1 cellular context compared by ENCODE assay signal in the genomic region with DNA sequence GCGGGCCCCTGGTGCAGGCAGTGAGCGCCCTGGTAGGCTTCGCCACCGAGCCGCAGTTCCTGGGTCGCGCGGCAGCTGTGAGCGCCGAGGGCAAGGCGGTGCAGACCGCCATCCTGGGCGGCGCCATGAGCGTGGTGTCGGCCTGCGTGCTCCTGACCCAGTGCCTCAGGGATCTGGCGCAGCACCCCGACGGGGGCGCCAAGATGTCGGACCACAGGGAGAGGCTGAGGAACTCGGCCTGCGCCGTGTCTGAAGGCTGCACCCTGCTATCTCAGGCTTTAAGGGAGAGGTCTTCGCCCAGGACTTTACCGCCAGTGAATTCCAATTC.
TF ChIP-seq lines count a peak whose summit lies in the region.

No MANE protein-coding gene starts in this region.

TF ChIP-seq in H1, 55 proteins besides CTCF, POLR2A, EP300 and RAD21:
- TF ChIP-seq TEAD4 (IDR thresholded peaks at IDR 0.05; ENCODE audit: low read depth, low read length) (no peak), NRF1 (IDR thresholded peaks at IDR 0.05; ENCODE audit: low read depth, low read length) (no peak), KDM4A (IDR thresholded peaks at IDR 0.05; ENCODE audit: low read depth, low read length, severe bottlenecking) (no peak), MAFK (IDR thresholded peaks at IDR 0.05; ENCODE audit: low read depth, low read length) (no peak), TCF12 (IDR thresholded peaks at IDR 0.05; ENCODE audit: low read depth, low read length) (no peak), TBP (IDR thresholded peaks at IDR 0.05; ENCODE audit: low read depth, low read length) (no peak), RBBP5 (IDR thresholded peaks at IDR 0.05; ENCODE audit: borderline replicate concordance, low read depth, low read length) (no peak), HDAC2 (IDR thresholded peaks at IDR 0.05; ENCODE audit: borderline replicate concordance in 1 of 2, low read depth in 2 of 2, low read length in 2 of 2) (no peak)
